Comparison of ENCODE assay signal across 8 cellular contexts in the genomic region with DNA sequence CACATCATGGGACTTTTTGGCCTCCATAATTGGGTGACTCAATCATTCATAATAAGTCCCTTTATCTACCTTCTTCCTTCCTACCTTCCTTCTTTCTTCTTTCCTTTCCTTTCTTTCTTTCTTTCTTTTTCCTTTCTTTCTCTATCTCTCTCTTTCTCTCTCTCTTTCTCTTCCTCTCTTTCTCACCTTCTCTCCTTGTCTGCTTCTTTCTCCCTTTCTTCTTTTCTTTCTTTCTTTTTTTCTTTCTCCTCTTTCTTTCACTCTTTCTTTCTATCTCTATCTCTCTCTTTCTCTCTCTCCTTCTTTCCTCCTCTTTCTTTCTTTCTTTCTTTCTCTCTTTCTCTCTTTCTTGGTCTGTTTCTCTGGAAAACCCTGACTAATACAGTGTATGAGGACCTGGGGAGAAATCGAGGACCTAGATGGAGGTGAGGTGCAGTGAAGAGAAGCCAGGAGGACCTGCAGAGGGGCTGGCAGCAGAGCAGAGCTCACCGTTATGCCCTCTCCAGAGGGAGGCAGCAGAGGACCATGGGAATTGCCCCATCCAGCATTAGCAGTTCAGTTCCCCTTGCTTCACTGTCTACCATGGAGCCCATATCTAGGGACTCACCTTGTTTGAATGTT. TPM values are rescaled to one million over a fixed set of nuclear protein-coding genes. Genes with fewer than 3 reads are reported as not detected.
A peak's percentile ranks its signal among the peaks of the same experiment; 100 is the strongest.
DNase-seq lines count a peak whose midpoint lies in the region; ATAC-seq and TF ChIP-seq lines count a peak whose summit lies in the region.

No MANE protein-coding gene starts in this region.

- no peak overlapping the region for H3K27ac Mint-ChIP-seq in CD4-positive, alpha-beta T cell
- no peak overlapping the region for H3K27ac Mint-ChIP-seq in stimulated activated memory B cell treated with anti-CD40 and anti-IgM and Interleukin-4, amounts not matched to agents 10 μg/mL and 1 μg/mL and 100 μg/mL, for 72 hours

- TF ChIP-seq CTCF in CD4-positive, alpha-beta T cell (IDR thresholded peaks at IDR 0.05), result no peak
- peak; percentile 14 for TF ChIP-seq CTCF in astrocyte of the cerebellum (IDR thresholded peaks at IDR 0.05; ENCODE audit: low read depth, low read length, missing control alignments)

- peaks cover 72% of the 10 kb centered on the region for H3K27me3 Mint-ChIP-seq in CD4-positive, alpha-beta T cell
- H3K27me3 Mint-ChIP-seq in stimulated activated memory B cell treated with anti-CD40 and anti-IgM and Interleukin-4, amounts not matched to agents 10 μg/mL and 1 μg/mL and 100 μg/mL, for 72 hours, result peaks cover 69% of the 10 kb centered on the region

- CTCF ChIA-PET in CD4-positive, alpha-beta T cell (lab: Charles Lee), result interaction anchor here (1.2 kb wide), 1 partner anchor 166 kb away, joined by 6 read pairs; no protein-coding TSS in a partner anchor
- CTCF ChIA-PET in HEK293T (lab: Yijun Ruan, JAX), result interaction anchor here (0.6 to 2.4 kb wide), 11 partner anchors 80 to 480 kb away, joined by 3 to 18 read pairs (median 4); no protein-coding TSS in a partner anchor

- in situ Hi-C loops in astrocyte of the cerebellum (cut with HindIII; ENCODE audit: low sequenced_read_pairs), result no loop called here

- POLR2A ChIA-PET in CD4-positive, alpha-beta T cell (lab: Charles Lee), result no interaction called here
- POLR2A ChIA-PET in HEK293T (lab: Yijun Ruan, JAX), result no interaction called here

- ATAC-seq in CD4-positive, alpha-beta T cell (ENCODE audit: poor library complexity), result peak; percentile 39
- ATAC-seq in HG03354 (IDR thresholded peaks at IDR 0.05; ENCODE audit: poor library complexity, severe bottlenecking, unreplicated experiment), result no peak
- no peak for ATAC-seq in stimulated activated memory B cell treated with anti-CD40 and anti-IgM and Interleukin-4, amounts not matched to agents 10 μg/mL and 1 μg/mL and 100 μg/mL, for 72 hours

- peaks cover 23% of the 10 kb centered on the region for H3K27me3 ChIP-seq in CD4-positive, alpha-beta T cell (ENCODE audit: control insufficient read depth, insufficient read depth, low read length)

- H3K4me3 ChIP-seq in astrocyte of the cerebellum (ENCODE audit: low read depth, low read length), result no peak overlapping the region

- no peaks in the 10 kb centered on the region for H3K36me3 Mint-ChIP-seq in CD4-positive, alpha-beta T cell (ENCODE audit: low read depth)
- no peaks in the 10 kb centered on the region for H3K36me3 Mint-ChIP-seq in stimulated activated memory B cell treated with anti-CD40 and anti-IgM and Interleukin-4, amounts not matched to agents 10 μg/mL and 1 μg/mL and 100 μg/mL, for 72 hours

- intact Hi-C loops in CD4-positive, alpha-beta T cell (cut with DNase I, micrococcal nuclease), result loop anchor here in 1 of 2 experiments (10.0 kb wide), 1 partner anchor 164 kb away; no protein-coding TSS in a partner anchor

- no peak overlapping the region for H3K4me3 Mint-ChIP-seq in CD4-positive, alpha-beta T cell
- no peak overlapping the region for H3K4me3 Mint-ChIP-seq in stimulated activated memory B cell treated with anti-CD40 and anti-IgM and Interleukin-4, amounts not matched to agents 10 μg/mL and 1 μg/mL and 100 μg/mL, for 72 hours

- H3K4me1 Mint-ChIP-seq in CD4-positive, alpha-beta T cell (ENCODE audit: low read depth), result no peaks in the 10 kb centered on the region
- peaks cover 6% of the 10 kb centered on the region for H3K4me1 Mint-ChIP-seq in stimulated activated memory B cell treated with anti-CD40 and anti-IgM and Interleukin-4, amounts not matched to agents 10 μg/mL and 1 μg/mL and 100 μg/mL, for 72 hours

- no peaks in the 10 kb centered on the region for H3K9me3 ChIP-seq in CD4-positive, alpha-beta T cell (ENCODE audit: control insufficient read depth, low read length)

- H3K27ac ChIP-seq in CD4-positive, alpha-beta T cell (ENCODE audit: low read depth, low read length), result no peak overlapping the region

- H3K9me3 Mint-ChIP-seq in CD4-positive, alpha-beta T cell, result no peaks in the 10 kb centered on the region
- no peaks in the 10 kb centered on the region for H3K9me3 Mint-ChIP-seq in stimulated activated memory B cell treated with anti-CD40 and anti-IgM and Interleukin-4, amounts not matched to agents 10 μg/mL and 1 μg/mL and 100 μg/mL, for 72 hours

- DNase-seq in CD4-positive, alpha-beta T cell, result peak in 1 of 10 experiments; percentile 18
- peak; percentile 84 for DNase-seq in HEK293T (ENCODE audit: extremely low spot score)
- peak; percentile 89 for DNase-seq in OCI-M1 (lab: John Stamatoyannopoulos, UW)
- no peak for DNase-seq in astrocyte of the cerebellum (ENCODE audit: low read depth)
- peak; percentile 54 for DNase-seq in left kidney (ENCODE audit: low read depth, low spot score)
- no peak for DNase-seq in activated CD4-positive, CD25-positive, alpha-beta regulatory T cell treated with anti-CD3 and anti-CD28 coated beads, Interleukin-2, amount 50 U/mL, for 72 hours

TF ChIP-seq in HEK293T, 16 proteins besides CTCF, POLR2A, EP300 and RAD21:
- no peak for TF ChIP-seq HDGF (IDR thresholded peaks at IDR 0.05; ENCODE audit: borderline replicate concordance)
- TF ChIP-seq ZNF384 (IDR thresholded peaks at IDR 0.05), result no peak
TF ChIP-seq in HEK293T: peak in this region for 0.

RNA-seq across cellular contexts. Expression of gene BTRC, which starts 52.7 kb away (rescaled TPM):
- 10 to 100 TPM; 13.1 to 13.2 TPM for total RNA-seq in CD4-positive, alpha-beta T cell

Comparison
In these comparisons a context has a peak if more than half of its experiments do, and no peak if none do; other contexts are left out.
1. DNase-seq: peak in HEK293T (single experiment), OCI-M1 (single experiment) and left kidney (single experiment); none in astrocyte of the cerebellum (single experiment) and activated CD4-positive, CD25-positive, alpha-beta regulatory T cell treated with anti-CD3 and anti-CD28 coated beads, Interleukin-2, amount 50 U/mL, for 72 hours (single experiment).